In genomic region chr5:14417792-14418765, GRCh38 we compare ENCODE assay signal across 11 cellular contexts.
DNase-seq lines count a peak whose midpoint lies in the region; ATAC-seq and TF ChIP-seq lines count a peak whose summit lies in the region.
"Had no signal": no experiment of that assay in that cellular context is flagged by ENCODE, and none has a peak within 500 bp of the region (broad histone marks: within the 10 kb centered on the region; RNA-seq: fewer than 3 reads in every experiment).

No MANE protein-coding gene starts in this region.

- peaks cover 100% of the 10 kb centered on the region for H4K20me1 ChIP-seq in IMR-90 (ENCODE audit: insufficient read depth, low read length)

- H3K27me3 Mint-ChIP-seq in central memory CD8-positive, alpha-beta T cell, result no peaks in the 10 kb centered on the region

- H3K79me1 ChIP-seq in IMR-90 (ENCODE audit: low read depth in 1 of 2, low read length in 2 of 2), result peaks cover 50 to 93% of the 10 kb centered on the region in 2 experiments

- no peak overlapping the region for H3K18ac ChIP-seq in IMR-90 (ENCODE audit: low read depth, low read length)

- H3K4me3 ChIP-seq in IMR-90 (ENCODE audit: insufficient read depth, low read depth, low read length), result no peak overlapping the region

- no peak overlapping the region for H4K91ac ChIP-seq in IMR-90 (ENCODE audit: insufficient read depth, low read depth, low read length)

- DNase-seq in IMR-90 (peak; percentile 55), islet precursor cell (peak; percentile 63), superior temporal gyrus (ENCODE audit: extremely low spot score) (peak; percentile 11), HEK293T (ENCODE audit: extremely low spot score) (no peak)
- no peak for DNase-seq in central memory CD8-positive, alpha-beta T cell (ENCODE audit: low spot score in 2 of 2)
- DNase-seq in stimulated activated CD4-positive, alpha-beta T cell treated with anti-CD3 and anti-CD28 coated beads, Interleukin-2, amount 100 ng/mL, for 24 hours, result no peak
- DNase-seq in activated T-cell treated with anti-CD3 and anti-CD28 coated beads, Interleukin-2, amount 50 U/mL, for 1 hour, result no peak
- DNase-seq: activated gamma-delta T cell treated with Interleukin-2 at 50 U/mL for 16 hours, NCI-H2171 treated with DMSO at 0.1 percent for 48 hours had no signal

- TF ChIP-seq POLR2A in IMR-90 (IDR thresholded peaks at IDR 0.05; ENCODE audit: low read depth, low read length), result no peak

- no peak overlapping the region for H2BK120ac ChIP-seq in IMR-90 (ENCODE audit: low read depth, low read length)

- no peaks in the 10 kb centered on the region for H3K27me3 ChIP-seq in IMR-90 (ENCODE audit: control insufficient read depth, insufficient read depth, low read length)

- H3K14ac ChIP-seq in IMR-90 (replicated peaks; ENCODE audit: low read depth, low read length), result peak overlapping the region; percentile 16

- H3K4me1 Mint-ChIP-seq in central memory CD8-positive, alpha-beta T cell, result peaks cover 34% of the 10 kb centered on the region

- no peak overlapping the region for H4K5ac ChIP-seq in IMR-90 (ENCODE audit: low read depth, low read length)

- H2BK5ac ChIP-seq in IMR-90 (ENCODE audit: low read depth, low read length, poor library complexity, severe bottlenecking), result peak overlapping the region; percentile 37

- TF ChIP-seq RAD21 in IMR-90 (IDR thresholded peaks at IDR 0.05; ENCODE audit: low read length), result no peak

- no peaks in the 10 kb centered on the region for H3K9me3 ChIP-seq in IMR-90 (ENCODE audit: control insufficient read depth, insufficient read depth, low read length)

- peaks cover 51% of the 10 kb centered on the region for H3K9me1 ChIP-seq in IMR-90 (ENCODE audit: insufficient read depth, low read length)

- no TSS peak for BruUV-seq in IMR-90 (replicated peaks; lab: Mats Ljungman, UMichigan)

- no peak overlapping the region for H2BK20ac ChIP-seq in IMR-90 (ENCODE audit: low read depth, low read length)

- peaks cover 13% of the 10 kb centered on the region for H3K36me3 Mint-ChIP-seq in central memory CD8-positive, alpha-beta T cell (ENCODE audit: insufficient read depth)

- peak overlapping the region; percentile 58; the same call in 1 of the 2 replicates for H3K27ac ChIP-seq in IMR-90 (ENCODE audit: insufficient read depth, low read length)
- H3K27ac ChIP-seq: KMS-11 had no signal

- H3K9me3 Mint-ChIP-seq in central memory CD8-positive, alpha-beta T cell, result no peaks in the 10 kb centered on the region

- ATAC-seq in IMR-90 (ENCODE audit: low read depth), result peak; percentile 24
- no peak for ATAC-seq in central memory CD8-positive, alpha-beta T cell (replicated peaks; ENCODE audit: extremely low read depth, poor library complexity, severe bottlenecking)
- ATAC-seq: activated CD4-positive, CD25-positive, alpha-beta regulatory T cell treated with anti-CD3 and anti-CD28 coated beads, Interleukin-2, amount 50 U/mL, for 24 hours had no signal

- no peak overlapping the region for H3K4me3 Mint-ChIP-seq in central memory CD8-positive, alpha-beta T cell

- peaks cover 75% of the 10 kb centered on the region for H3K36me3 ChIP-seq in IMR-90 (ENCODE audit: control insufficient read depth, insufficient read depth, low read length)

- WGBS in IMR-90 (ENCODE audit: extremely low coverage in 2 of 2, insufficient read length in 1 of 2), 2 experiments, result 81% methylated on average over 6 of the region's 17 CpGs; no CpG with 5 or more reads in 1 of the 2 experiments

- POLR2A ChIA-PET in IMR-90 (lab: Charles Lee; ENCODE audit: unreplicated experiment) (no interaction called here), HEK293T (lab: Yijun Ruan, JAX) (no interaction called here)

- no peak overlapping the region for H2AK9ac ChIP-seq in IMR-90 (replicated peaks; ENCODE audit: low read depth, low read length, poor library complexity)

- no peak overlapping the region for H3K56ac ChIP-seq in IMR-90 (ENCODE audit: extremely low read depth, insufficient read depth, low read length)

- H2AFZ ChIP-seq in IMR-90 (replicated peaks; ENCODE audit: low read length, poor library complexity), result no peak overlapping the region

- CTCF ChIA-PET in IMR-90 (lab: Yijun Ruan, JAX), result interaction anchor here (1.4 to 1.8 kb wide), 2 partner anchors 8 to 230 kb away, joined by 4 to 8 read pairs; no protein-coding TSS in a partner anchor
- CTCF ChIA-PET in HEK293T (lab: Yijun Ruan, JAX), result interaction anchor here (1.3 kb wide), 1 partner anchor 19 kb away, joined by 3 read pairs; no protein-coding TSS in a partner anchor

- in situ Hi-C loops in IMR-90 (cut with MboI; ENCODE audit: low sequenced_read_pairs), result loop anchor here (25.0 kb wide), 1 partner anchor 594 kb away; no protein-coding TSS in a partner anchor

- H4K8ac ChIP-seq in IMR-90 (ENCODE audit: low read depth in 2 of 2, low read length in 2 of 2), result peak overlapping the region in 1 of 2 experiments; percentile 42; a peak in 1 of 4 replicates

- H3K4me2 ChIP-seq in IMR-90 (ENCODE audit: low read depth, low read length), result no peak overlapping the region
- H3K4me2 ChIP-seq: KMS-11 had no signal

- H3K4me1 ChIP-seq in IMR-90 (ENCODE audit: control insufficient read depth, insufficient read depth, low read length), result peaks cover 34% of the 10 kb centered on the region

- no peak overlapping the region for H3K9ac ChIP-seq in IMR-90 (ENCODE audit: low read depth, low read length)
- H3K9ac ChIP-seq: KMS-11 had no signal

- H2AK5ac ChIP-seq in IMR-90 (ENCODE audit: low read depth, low read length), result peak overlapping the region; percentile 44; the same call in 1 of the 2 replicates

- TF ChIP-seq CTCF in IMR-90 (conservative IDR thresholded peaks at IDR 0.05; ENCODE audit: low read depth, low read length), result no peak

- peak overlapping the region; percentile 32; the same call in 1 of the 2 replicates for H3K23ac ChIP-seq in IMR-90 (ENCODE audit: low read depth, low read length)

- no peak overlapping the region for H2BK15ac ChIP-seq in IMR-90 (ENCODE audit: low read depth, low read length)

- intact Hi-C loops in IMR-90 (cut with micrococcal nuclease), result loop anchor here (5.0 kb wide), 1 partner anchor 54 kb away; no protein-coding TSS in a partner anchor

- dilution Hi-C loops in IMR-90 (cut with HindIII; ENCODE audit: low sequenced_read_pairs, unreplicated experiment), result no loop called here

- peak overlapping the region; percentile 65 for H3K27ac Mint-ChIP-seq in central memory CD8-positive, alpha-beta T cell (ENCODE audit: low read depth)

- H3K4ac ChIP-seq in IMR-90 (ENCODE audit: low read depth, low read length), result peak overlapping the region; percentile 53

TF ChIP-seq in IMR-90, 13 proteins besides CTCF, POLR2A, EP300 and RAD21:
- 0 out of 2 replicates have a peak, but pooled peaks have one; percentile 43 for TF ChIP-seq FOS (IDR thresholded peaks at IDR 0.05; ENCODE audit: low read depth, low read length)
- TF ChIP-seq RFX5 (IDR thresholded peaks at IDR 0.05; ENCODE audit: low read depth, low read length), result no peak
- no peak for TF ChIP-seq BHLHE40 (IDR thresholded peaks at IDR 0.05; ENCODE audit: low read depth, low read length)
- no peak for TF ChIP-seq RCOR1 (IDR thresholded peaks at IDR 0.05; ENCODE audit: insufficient replicate concordance, low read length)
- TF ChIP-seq SMC3 (IDR thresholded peaks at IDR 0.05; ENCODE audit: low read depth, low read length), result no peak
TF ChIP-seq in IMR-90: peak in this region for 1.

TF ChIP-seq in HEK293T, 16 proteins besides CTCF, POLR2A, EP300 and RAD21:
- TF ChIP-seq ZNF384 (IDR thresholded peaks at IDR 0.05) (no peak), CTBP1 (IDR thresholded peaks at IDR 0.05; ENCODE audit: borderline replicate concordance) (no peak), PKNOX1 (IDR thresholded peaks at IDR 0.05) (no peak), NFRKB (IDR thresholded peaks at IDR 0.05) (no peak), SUZ12 (IDR thresholded peaks at IDR 0.05) (no peak), L3MBTL2 (conservative IDR thresholded peaks at IDR 0.05) (no peak), SP1 (IDR thresholded peaks at IDR 0.05) (no peak), HDGF (IDR thresholded peaks at IDR 0.05; ENCODE audit: borderline replicate concordance) (no peak), LEF1 (IDR thresholded peaks at IDR 0.05; ENCODE audit: borderline replicate concordance) (no peak), ELF4 (IDR thresholded peaks at IDR 0.05) (no peak), BHLHE40 (IDR thresholded peaks at IDR 0.05; ENCODE audit: borderline replicate concordance) (no peak), TARDBP (IDR thresholded peaks at IDR 0.05) (no peak), FOXM1 (IDR thresholded peaks at IDR 0.05; ENCODE audit: borderline replicate concordance) (no peak), FOXA1 (IDR thresholded peaks at IDR 0.05) (no peak), ARNT (IDR thresholded peaks at IDR 0.05) (no peak), FOXK2 (IDR thresholded peaks at IDR 0.05) (no peak)

Comparison
In these comparisons a context has a peak if more than half of its experiments do, and no peak if none do; other contexts are left out.
1. DNase-seq: peak in IMR-90 (single experiment), islet precursor cell (single experiment) and superior temporal gyrus (single experiment); none in central memory CD8-positive, alpha-beta T cell (0 of 2), stimulated activated CD4-positive, alpha-beta T cell treated with anti-CD3 and anti-CD28 coated beads, Interleukin-2, amount 100 ng/mL, for 24 hours (0 of 2), activated T-cell treated with anti-CD3 and anti-CD28 coated beads, Interleukin-2, amount 50 U/mL, for 1 hour (single experiment) and HEK293T (single experiment).